ENCODE assay signal across 21 cellular contexts in the genomic region with DNA sequence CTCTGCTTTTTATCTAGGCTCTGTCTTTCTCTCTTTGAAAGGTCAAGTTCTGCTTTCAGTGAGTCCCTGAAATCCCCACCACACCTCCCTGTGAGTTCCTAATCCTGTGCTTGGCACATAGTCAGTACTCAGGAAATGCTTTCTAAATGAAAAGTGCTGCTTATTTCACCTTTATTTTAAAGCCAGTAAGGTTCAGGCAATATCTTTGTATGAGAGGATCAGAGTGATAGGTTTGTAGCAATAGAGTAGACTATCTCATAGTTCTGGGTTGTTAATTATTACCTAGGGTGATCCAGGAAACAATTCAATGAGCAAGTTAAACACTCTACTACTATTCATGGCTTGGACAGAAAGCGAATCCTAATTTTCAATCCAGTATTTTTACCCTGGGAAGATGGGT. TPM values are rescaled to one million over a fixed set of nuclear protein-coding genes. Genes with fewer than 3 reads are reported as not detected.
A peak's percentile ranks its signal among the peaks of the same experiment; 100 is the strongest.
DNase-seq lines count a peak whose midpoint lies in the region; ATAC-seq and TF ChIP-seq lines count a peak whose summit lies in the region.
"Had no signal": no experiment of that assay in that cellular context is flagged by ENCODE, and none has a peak within 500 bp of the region (broad histone marks: within the 10 kb centered on the region; RNA-seq: fewer than 3 reads in every experiment).

No MANE protein-coding gene starts in this region.

- TF ChIP-seq POLR2A in transverse colon (IDR thresholded peaks at IDR 0.05): no peak

- in situ Hi-C loops in transverse colon (cut with MboI; ENCODE audit: low pct_ligation_motif_present in 1 of 4, low pct_unique_long_range_greater_than_20kb in 1 of 4, low sequenced_read_pairs in 3 of 4): no loop called here

- no peaks in the 10 kb centered on the region for H3K9me3 Mint-ChIP-seq in activated T-cell treated with anti-CD3 and anti-CD28 coated beads, Interleukin-2, amount 50 U/mL, for 24 hours
- H3K9me3 Mint-ChIP-seq: activated B cell treated with CpG ODN at 0.5 μM for 24 hours; effector memory CD8-positive, alpha-beta T cell; stimulated activated effector memory CD8-positive, alpha-beta T cell treated with anti-CD3 and anti-CD28 coated beads, Interleukin-12 subunit alpha, Interleukin-12 subunit beta, amount 100 ng/mL, for 72 hours; T-helper 1 cell treated with Interleukin-12 subunit alpha and Interleukin-12 subunit beta and Interleukin-4 antibody, amounts not matched to agents 30 μg/mL and 1 μg/mL, for 36 hours had no signal

- no peaks in the 10 kb centered on the region for H3K4me1 ChIP-seq in right cardiac atrium (ENCODE audit: control insufficient read depth, insufficient read depth, low read length)
- peaks cover 4 to 56% (median 25%) of the 10 kb centered on the region in 4 donors for H3K4me1 ChIP-seq in transverse colon

- no peaks in the 10 kb centered on the region for H3K36me3 ChIP-seq in transverse colon
- H3K36me3 ChIP-seq: tibial nerve had no signal

- intact Hi-C loops in Right ventricle myocardium superior (cut with DNase I) (no loop called here), right cardiac atrium (cut with DNase I) (no loop called here), transverse colon (cut with DNase I; ENCODE audit: low total_unique reads) (no loop called here), head of caudate nucleus (cut with DNase I) (no loop called here)

- H3K4me1 Mint-ChIP-seq in activated T-cell treated with anti-CD3 and anti-CD28 coated beads, Interleukin-2, amount 50 U/mL, for 24 hours (ENCODE audit: low read depth): no peaks in the 10 kb centered on the region
- H3K4me1 Mint-ChIP-seq: activated B cell treated with CpG ODN at 0.5 μM for 24 hours; CD14-positive monocyte; naive B cell; stimulated activated effector memory CD8-positive, alpha-beta T cell treated with anti-CD3 and anti-CD28 coated beads, Interleukin-12 subunit alpha, Interleukin-12 subunit beta, amount 100 ng/mL, for 72 hours had no signal

- DNase-seq in Right ventricle myocardium superior (no peak), right cardiac atrium (no peak), SW480 (ENCODE audit: low spot score) (peak; percentile 26), kidney tubule cell (ENCODE audit: low spot score) (peak; percentile 78), transverse colon (no peak), head of caudate nucleus (no peak)
- DNase-seq in activated T-cell treated with anti-CD3 and anti-CD28 coated beads, Interleukin-2, amount 50 U/mL, for 24 hours: no peak
- no peak for DNase-seq in activated naive CD4-positive, alpha-beta T cell treated with Interleukin-2 at 50 U/mL for 16 hours
- DNase-seq: activated B cell treated with CpG ODN at 0.5 μM for 24 hours; activated CD8-positive, alpha-beta T cell treated with anti-CD3 and anti-CD28 coated beads, Interleukin-2, amount 10 ng/mL, durations not matched to agents 7 days and 5 days; central memory CD4-positive, alpha-beta T cell; effector memory CD8-positive, alpha-beta T cell; H7; naive B cell; stimulated activated CD4-positive, alpha-beta T cell treated with anti-CD3 and anti-CD28 coated beads, Interleukin-12 subunit alpha, Interleukin-12 subunit beta, amount 100 ng/mL, for 4 hours had no signal

- H3K4me3 ChIP-seq in right cardiac atrium (ENCODE audit: low read length) (no peak overlapping the region), transverse colon (no peak overlapping the region)
- H3K4me3 ChIP-seq: tibial nerve had no signal

- H3K27me3 Mint-ChIP-seq in activated T-cell treated with anti-CD3 and anti-CD28 coated beads, Interleukin-2, amount 50 U/mL, for 24 hours: peaks cover 37% of the 10 kb centered on the region
- H3K27me3 Mint-ChIP-seq: progenitor cell of endocrine pancreas had no signal

- no peak overlapping the region for H3K27ac Mint-ChIP-seq in activated T-cell treated with anti-CD3 and anti-CD28 coated beads, Interleukin-2, amount 50 U/mL, for 24 hours
- H3K27ac Mint-ChIP-seq: activated B cell treated with CpG ODN at 0.5 μM for 24 hours; activated CD8-positive, alpha-beta T cell treated with anti-CD3 and anti-CD28 coated beads, Interleukin-2, amount 10 ng/mL, durations not matched to agents 7 days and 5 days; CD14-positive monocyte; effector memory CD8-positive, alpha-beta T cell; naive B cell; stimulated activated effector memory CD8-positive, alpha-beta T cell treated with anti-CD3 and anti-CD28 coated beads, Interleukin-12 subunit alpha, Interleukin-12 subunit beta, amount 100 ng/mL, for 72 hours; T-helper 1 cell treated with Interleukin-12 subunit alpha and Interleukin-12 subunit beta and Interleukin-4 antibody, amounts not matched to agents 30 μg/mL and 1 μg/mL, for 36 hours had no signal

- TF ChIP-seq CTCF in transverse colon (IDR thresholded peaks at IDR 0.05): no peak

- 73% methylated on average over 1 of the region's 1 CpG for WGBS in right cardiac atrium
- 36 to 64% methylated on average over 1 of the region's 1 CpG for WGBS in transverse colon (ENCODE audit: low coverage in 1 of 2), 2 donors

- no peak overlapping the region for H3K4me3 Mint-ChIP-seq in activated T-cell treated with anti-CD3 and anti-CD28 coated beads, Interleukin-2, amount 50 U/mL, for 24 hours
- H3K4me3 Mint-ChIP-seq: activated B cell treated with CpG ODN at 0.5 μM for 24 hours; activated CD8-positive, alpha-beta T cell treated with anti-CD3 and anti-CD28 coated beads, Interleukin-2, amount 10 ng/mL, durations not matched to agents 7 days and 5 days; CD14-positive monocyte; effector memory CD8-positive, alpha-beta T cell; naive B cell; stimulated activated effector memory CD8-positive, alpha-beta T cell treated with anti-CD3 and anti-CD28 coated beads, Interleukin-12 subunit alpha, Interleukin-12 subunit beta, amount 100 ng/mL, for 72 hours; T-helper 1 cell treated with Interleukin-12 subunit alpha and Interleukin-12 subunit beta and Interleukin-4 antibody, amounts not matched to agents 30 μg/mL and 1 μg/mL, for 36 hours had no signal

- ATAC-seq in Right ventricle myocardium superior (ENCODE audit: poor library complexity) (peak; percentile 18), right cardiac atrium (no peak)
- ATAC-seq: activated CD8-positive, alpha-beta T cell treated with anti-CD3 and anti-CD28 coated beads, Interleukin-2, amount 10 ng/mL, durations not matched to agents 7 days and 5 days; effector memory CD8-positive, alpha-beta T cell; stimulated activated effector memory CD8-positive, alpha-beta T cell treated with anti-CD3 and anti-CD28 coated beads, Interleukin-12 subunit alpha, Interleukin-12 subunit beta, amount 100 ng/mL, for 72 hours had no signal

- H3K36me3 Mint-ChIP-seq in activated T-cell treated with anti-CD3 and anti-CD28 coated beads, Interleukin-2, amount 50 U/mL, for 24 hours (ENCODE audit: low read depth): no peaks in the 10 kb centered on the region
- H3K36me3 Mint-ChIP-seq: CD14-positive monocyte; naive B cell; stimulated activated effector memory CD8-positive, alpha-beta T cell treated with anti-CD3 and anti-CD28 coated beads, Interleukin-12 subunit alpha, Interleukin-12 subunit beta, amount 100 ng/mL, for 72 hours had no signal

- H3K27me3 ChIP-seq in right cardiac atrium (ENCODE audit: control insufficient read depth, insufficient read depth) (no peaks in the 10 kb centered on the region), transverse colon (no peaks in the 10 kb centered on the region)
- H3K27me3 ChIP-seq: tibial nerve had no signal

- H3K27ac ChIP-seq in right cardiac atrium (ENCODE audit: low read length): no peak overlapping the region
- H3K27ac ChIP-seq in transverse colon: peak overlapping the region; percentile 33 to 63 (median 46)
- H3K27ac ChIP-seq: RWPE1 had no signal

- no peak for TF ChIP-seq EP300 in transverse colon (IDR thresholded peaks at IDR 0.05; ENCODE audit: low read depth)

- H3K9me3 ChIP-seq in right cardiac atrium (ENCODE audit: control insufficient read depth, low read length): no peaks in the 10 kb centered on the region
- H3K9me3 ChIP-seq in transverse colon: no peaks in the 10 kb centered on the region
- H3K9me3 ChIP-seq: tibial nerve had no signal

RNA-seq across cellular contexts. Expression of a gene that starts 7.4 kb away (rescaled TPM):
- total RNA-seq in Right ventricle myocardium superior: 62.1 TPM
- 100 to 1,000 TPM in 1 of 4 donors, 10 to 100 TPM in 3; 42.1 to 110 (median 47.3) TPM for total RNA-seq in right cardiac atrium
- polyA plus RNA-seq in right cardiac atrium: 59.9 TPM
- total RNA-seq in transverse colon: 100 to 1,000 TPM in 2 of 4 donors, 10 to 100 TPM in 2; 54.2 to 119 (median 90.3) TPM
- total RNA-seq: activated B cell treated with CpG ODN at 0.5 μM for 24 hours; activated CD8-positive, alpha-beta T cell treated with anti-CD3 and anti-CD28 coated beads, Interleukin-2, amount 10 ng/mL, durations not matched to agents 7 days and 5 days had no signal

Comparison
In these comparisons a context has a peak if more than half of its experiments do, and no peak if none do; other contexts are left out.
1. DNase-seq: peak in SW480 (single experiment) and kidney tubule cell (single experiment); none in Right ventricle myocardium superior (single experiment), right cardiac atrium (0 of 3), transverse colon (single experiment), activated T-cell treated with anti-CD3 and anti-CD28 coated beads, Interleukin-2, amount 50 U/mL, for 24 hours (single experiment), activated naive CD4-positive, alpha-beta T cell treated with Interleukin-2 at 50 U/mL for 16 hours (single experiment) and head of caudate nucleus (0 of 42).